Comparison of ENCODE assay signal across 17 cellular contexts in genomic region chr2:176170606-176171005, GRCh38. TPM values are rescaled to one million over a fixed set of nuclear protein-coding genes. Genes with fewer than 3 reads are reported as not detected.
"Had no signal": no experiment of that assay in that cellular context is flagged by ENCODE, and none has a peak within 500 bp of the region (broad histone marks: within the 10 kb centered on the region; RNA-seq: fewer than 3 reads in every experiment).

No MANE protein-coding gene starts in this region.

- H3K9me3 ChIP-seq: prostate gland, transverse colon had no signal

- DNase-seq: activated B cell treated with CpG ODN at 0.5 μM for 24 hours; activated CD4-positive, alpha-beta T cell treated with anti-CD3 and anti-CD28 coated beads for 48 hours; activated CD8-positive, alpha-beta T cell treated with anti-CD3 and anti-CD28 coated beads for 36 hours; activated effector memory CD4-positive, alpha-beta T cell treated with Interleukin-2 at 50 U/mL for 16 hours; activated naive CD4-positive, alpha-beta T cell treated with anti-CD3 and anti-CD28 coated beads, Interleukin-2, amount 50 U/mL, for 16 hours; activated T-cell treated with anti-CD3 and anti-CD28 coated beads, Interleukin-2, amount 50 U/mL, for 4 hours; mesenchymal stem cell; occipital lobe; right cardiac atrium; stimulated activated naive CD8-positive, alpha-beta T cell treated with anti-CD3 and anti-CD28 coated beads, Interleukin-15, Interleukin-2, amounts not matched to agents 100 U/mL and 50 U/mL, for 24 hours; transverse colon had no signal

- H3K4me1 ChIP-seq: prostate gland had no signal

- H3K36me3 Mint-ChIP-seq: natural killer cell treated with Interleukin-12 subunit alpha and Interleukin-12 subunit beta and Interleukin-15 and Interleukin-18, amount 100 ng/mL, for 72 hours had no signal

- H3K4me3 Mint-ChIP-seq: activated B cell treated with CpG ODN at 0.5 μM for 24 hours; activated CD8-positive, alpha-beta T cell treated with anti-CD3 and anti-CD28 coated beads for 36 hours; activated T-cell treated with anti-CD3 and anti-CD28 coated beads, Interleukin-2, amount 50 U/mL, for 4 hours; natural killer cell treated with Interleukin-12 subunit alpha and Interleukin-12 subunit beta and Interleukin-15 and Interleukin-18, amount 100 ng/mL, for 72 hours had no signal

- H3K27ac Mint-ChIP-seq: activated B cell treated with CpG ODN at 0.5 μM for 24 hours; activated CD8-positive, alpha-beta T cell treated with anti-CD3 and anti-CD28 coated beads for 36 hours; natural killer cell treated with Interleukin-12 subunit alpha and Interleukin-12 subunit beta and Interleukin-15 and Interleukin-18, amount 100 ng/mL, for 72 hours had no signal

- H3K9me3 Mint-ChIP-seq: activated B cell treated with CpG ODN at 0.5 μM for 24 hours; activated T-cell treated with anti-CD3 and anti-CD28 coated beads, Interleukin-2, amount 50 U/mL, for 4 hours; natural killer cell treated with Interleukin-12 subunit alpha and Interleukin-12 subunit beta and Interleukin-15 and Interleukin-18, amount 100 ng/mL, for 72 hours had no signal

- H3K4me3 ChIP-seq: cardiac muscle cell, prostate gland, smooth muscle cell, transverse colon had no signal

- H3K36me3 ChIP-seq: cardiac muscle cell, prostate gland, transverse colon had no signal

- H3K4me2 ChIP-seq: smooth muscle cell had no signal

- H3K27ac ChIP-seq: cardiac muscle cell, prostate gland, transverse colon had no signal

RNA-seq across cellular contexts. Expression of gene HOXD3, which starts 13.5 kb away (rescaled TPM):
- total RNA-seq: activated B cell treated with CpG ODN at 0.5 μM for 24 hours; activated CD8-positive, alpha-beta T cell treated with anti-CD3 and anti-CD28 coated beads for 36 hours; activated T-cell treated with anti-CD3 and anti-CD28 coated beads, Interleukin-2, amount 50 U/mL, for 4 hours; liver; natural killer cell treated with Interleukin-12 subunit alpha and Interleukin-12 subunit beta and Interleukin-15 and Interleukin-18, amount 100 ng/mL, for 72 hours; occipital lobe; right cardiac atrium; smooth muscle cell; T-helper 2 cell treated with Interferon-gamma antibody and Interleukin-4, amounts not matched to agents 100 ng/mL and 5 ng/mL, for 36 hours had no signal
- polyA plus RNA-seq: cardiac muscle cell, liver, smooth muscle cell had no signal

RNA-seq across cellular contexts. Expression of gene HOXD1, which starts 17.9 kb away (rescaled TPM):
- total RNA-seq: activated B cell treated with CpG ODN at 0.5 μM for 24 hours; activated CD8-positive, alpha-beta T cell treated with anti-CD3 and anti-CD28 coated beads for 36 hours; activated T-cell treated with anti-CD3 and anti-CD28 coated beads, Interleukin-2, amount 50 U/mL, for 4 hours; cardiac muscle cell; liver; natural killer cell treated with Interleukin-12 subunit alpha and Interleukin-12 subunit beta and Interleukin-15 and Interleukin-18, amount 100 ng/mL, for 72 hours; occipital lobe; right cardiac atrium; smooth muscle cell; T-helper 2 cell treated with Interferon-gamma antibody and Interleukin-4, amounts not matched to agents 100 ng/mL and 5 ng/mL, for 36 hours had no signal
- polyA plus RNA-seq: cardiac muscle cell, liver, smooth muscle cell had no signal

RNA-seq across cellular contexts. Expression of gene HOXD4, which starts 19.3 kb away (rescaled TPM):
- total RNA-seq: activated B cell treated with CpG ODN at 0.5 μM for 24 hours; activated CD8-positive, alpha-beta T cell treated with anti-CD3 and anti-CD28 coated beads for 36 hours; activated T-cell treated with anti-CD3 and anti-CD28 coated beads, Interleukin-2, amount 50 U/mL, for 4 hours; cardiac muscle cell; liver; natural killer cell treated with Interleukin-12 subunit alpha and Interleukin-12 subunit beta and Interleukin-15 and Interleukin-18, amount 100 ng/mL, for 72 hours; occipital lobe; right cardiac atrium; smooth muscle cell; T-helper 2 cell treated with Interferon-gamma antibody and Interleukin-4, amounts not matched to agents 100 ng/mL and 5 ng/mL, for 36 hours had no signal
- polyA plus RNA-seq: cardiac muscle cell, liver, smooth muscle cell had no signal

RNA-seq across cellular contexts. Expression of gene HOXD8, which starts 41.1 kb away (rescaled TPM):
- total RNA-seq: activated B cell treated with CpG ODN at 0.5 μM for 24 hours; activated CD8-positive, alpha-beta T cell treated with anti-CD3 and anti-CD28 coated beads for 36 hours; cardiac muscle cell; natural killer cell treated with Interleukin-12 subunit alpha and Interleukin-12 subunit beta and Interleukin-15 and Interleukin-18, amount 100 ng/mL, for 72 hours; occipital lobe; T-helper 2 cell treated with Interferon-gamma antibody and Interleukin-4, amounts not matched to agents 100 ng/mL and 5 ng/mL, for 36 hours had no signal
- polyA plus RNA-seq: cardiac muscle cell, smooth muscle cell had no signal

RNA-seq across cellular contexts. Expression of gene HOXD9, which starts 48.1 kb away (rescaled TPM):
- total RNA-seq: activated B cell treated with CpG ODN at 0.5 μM for 24 hours; activated CD8-positive, alpha-beta T cell treated with anti-CD3 and anti-CD28 coated beads for 36 hours; activated T-cell treated with anti-CD3 and anti-CD28 coated beads, Interleukin-2, amount 50 U/mL, for 4 hours; cardiac muscle cell; liver; natural killer cell treated with Interleukin-12 subunit alpha and Interleukin-12 subunit beta and Interleukin-15 and Interleukin-18, amount 100 ng/mL, for 72 hours; occipital lobe; right cardiac atrium; T-helper 2 cell treated with Interferon-gamma antibody and Interleukin-4, amounts not matched to agents 100 ng/mL and 5 ng/mL, for 36 hours had no signal
- polyA plus RNA-seq: cardiac muscle cell had no signal
